11 cellular contexts compared by ENCODE assay signal in the genomic region with DNA sequence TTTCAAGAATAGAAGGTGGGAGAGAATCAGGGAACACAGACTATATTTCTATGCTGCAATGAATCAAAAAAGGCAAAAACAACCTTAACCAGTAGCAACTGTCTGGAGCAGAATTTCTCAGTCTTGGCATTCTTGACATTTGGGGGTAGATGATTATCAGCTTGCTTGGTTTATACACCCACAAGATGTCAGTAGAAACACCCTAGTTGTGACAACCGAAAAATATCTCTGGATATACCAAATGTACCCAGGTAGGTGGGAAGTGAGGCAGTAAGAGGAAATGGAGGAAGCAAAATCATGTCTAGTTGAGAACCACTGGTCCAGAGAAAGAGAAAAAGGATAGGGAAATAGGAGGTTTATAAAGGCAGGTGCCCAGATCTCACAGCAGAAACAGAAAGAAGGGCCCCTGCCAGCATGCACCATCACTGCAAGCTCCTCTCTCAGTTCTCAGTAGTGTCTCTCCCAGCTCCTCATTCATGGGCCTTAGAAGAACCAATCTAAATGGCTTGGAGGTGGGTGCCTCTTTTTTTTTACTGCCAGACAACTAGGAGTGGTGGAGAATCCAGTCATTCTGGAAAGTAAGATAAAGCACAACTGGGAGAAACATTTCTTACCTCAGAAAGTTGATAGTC. TPM values are rescaled to one million over a fixed set of nuclear protein-coding genes. Genes with fewer than 3 reads are reported as not detected.
A peak's percentile ranks its signal among the peaks of the same experiment; 100 is the strongest.
DNase-seq lines count a peak whose midpoint lies in the region; ATAC-seq and TF ChIP-seq lines count a peak whose summit lies in the region.
"Had no signal": no experiment of that assay in that cellular context is flagged by ENCODE, and none has a peak within 500 bp of the region (broad histone marks: within the 10 kb centered on the region; RNA-seq: fewer than 3 reads in every experiment).

No MANE protein-coding gene starts in this region.

- H3K36me3 Mint-ChIP-seq in naive thymus-derived CD4-positive, alpha-beta T cell, result peaks cover 4 to 32% (median 8%) of the 10 kb centered on the region in 5 donors

- no peaks in the 10 kb centered on the region for H3K27me3 Mint-ChIP-seq in naive thymus-derived CD4-positive, alpha-beta T cell
- H3K27me3 Mint-ChIP-seq: dendritic cell treated with granulocyte-macrophage colony-stimulating factor and Interleukin-4, amounts not matched to agents 40 ng/mL and 50 ng/mL, for 4 days had no signal

- no peak overlapping the region for H2AFZ ChIP-seq in OCI-LY3 (ENCODE audit: low read depth, low read length)

- H3K9me3 ChIP-seq in HEK293 (ENCODE audit: control insufficient read depth, insufficient read depth, low read depth, low read length) (no peaks in the 10 kb centered on the region), OCI-LY3 (ENCODE audit: insufficient read depth, low read length) (no peaks in the 10 kb centered on the region), ovary (no peaks in the 10 kb centered on the region)
- no peaks in the 10 kb centered on the region for H3K9me3 ChIP-seq in naive thymus-derived CD4-positive, alpha-beta T cell (ENCODE audit: control insufficient read depth in 2 of 3, low read length in 3 of 3)

- CTCF ChIA-PET in HEK293 (lab: Yijun Ruan, JAX), result no interaction called here
- CTCF ChIA-PET in naive thymus-derived CD4-positive, alpha-beta T cell (lab: Charles Lee), result interaction anchor here (0.5 to 1.3 kb wide), 2 partner anchors 17 to 96 kb away, joined by 4 to 5 read pairs; a partner anchor contains a TSS

- peaks cover 11 to 48% (median 26%) of the 10 kb centered on the region in 7 donors for H3K4me1 Mint-ChIP-seq in naive thymus-derived CD4-positive, alpha-beta T cell

- peaks cover 0 to 6% of the 10 kb centered on the region in 2 experiments; a peak in 1 of 3 replicates for H3K36me3 ChIP-seq in HEK293 (ENCODE audit: control insufficient read depth in 2 of 2, insufficient read depth in 1 of 2, low read length in 2 of 2)
- peaks cover 31% of the 10 kb centered on the region for H3K36me3 ChIP-seq in OCI-LY3 (replicated peaks; ENCODE audit: low read depth, low read length)
- no peaks in the 10 kb centered on the region for H3K36me3 ChIP-seq in naive thymus-derived CD4-positive, alpha-beta T cell (ENCODE audit: control insufficient read depth in 2 of 3, insufficient read depth in 3 of 3, low read length in 3 of 3)
- no peaks in the 10 kb centered on the region for H3K36me3 ChIP-seq in ovary

- no peak overlapping the region for H3K9ac ChIP-seq in OCI-LY3 (ENCODE audit: low read length)

- ATAC-seq in GM18909 (IDR thresholded peaks at IDR 0.05; ENCODE audit: poor library complexity, unreplicated experiment), result peak; percentile 82
- no peak for ATAC-seq in naive thymus-derived CD4-positive, alpha-beta T cell

- POLR2A ChIA-PET in HEK293 (lab: Yijun Ruan, JAX), result no interaction called here
- POLR2A ChIA-PET in naive thymus-derived CD4-positive, alpha-beta T cell (lab: Charles Lee), result no interaction called here

- no peak for TF ChIP-seq EP300 in ovary (IDR thresholded peaks at IDR 0.05)

- intact Hi-C loops in naive thymus-derived CD4-positive, alpha-beta T cell (cut with micrococcal nuclease), result loop anchor here in 1 of 2 donors (1.0 to 5.0 kb wide), 2 partner anchors 48 to 96 kb away; a partner anchor contains a TSS
- intact Hi-C loops in ovary (cut with DNase I), result no loop called here

- peaks cover 57% of the 10 kb centered on the region for H4K20me1 ChIP-seq in OCI-LY3 (ENCODE audit: insufficient read depth, low read length)

- H3K4me3 ChIP-seq in HEK293 (ENCODE audit: low read depth, low read length), result no peak overlapping the region
- no peak overlapping the region for H3K4me3 ChIP-seq in OCI-LY3 (ENCODE audit: low read length)
- no peak overlapping the region for H3K4me3 ChIP-seq in naive thymus-derived CD4-positive, alpha-beta T cell (ENCODE audit: low read length)
- H3K4me3 ChIP-seq in ovary, result no peak overlapping the region
- H3K4me3 ChIP-seq: lung had no signal

- H3K4me2 ChIP-seq in OCI-LY3 (ENCODE audit: low read length), result no peak overlapping the region

- H3K27ac Mint-ChIP-seq in naive thymus-derived CD4-positive, alpha-beta T cell, result peak overlapping the region; percentile 7 to 79 (median 44)
- H3K27ac Mint-ChIP-seq: dendritic cell treated with granulocyte-macrophage colony-stimulating factor and Interleukin-4, amounts not matched to agents 40 ng/mL and 50 ng/mL, for 4 days had no signal

- H3K9me3 Mint-ChIP-seq in naive thymus-derived CD4-positive, alpha-beta T cell, result no peaks in the 10 kb centered on the region
- H3K9me3 Mint-ChIP-seq: dendritic cell treated with granulocyte-macrophage colony-stimulating factor and Interleukin-4, amounts not matched to agents 40 ng/mL and 50 ng/mL, for 4 days had no signal

- TF ChIP-seq CTCF in HEK293 (tag by site-specific recombination; IDR thresholded peaks at IDR 0.05), result no peak
- TF ChIP-seq CTCF in OCI-LY3 (IDR thresholded peaks at IDR 0.05; ENCODE audit: low read depth, low read length), result peak; percentile 42
- no peak for TF ChIP-seq CTCF in ovary (IDR thresholded peaks at IDR 0.05)
- no peak for TF ChIP-seq CTCF in GM13976 (IDR thresholded peaks at IDR 0.05; ENCODE audit: borderline replicate concordance, control extremely low read depth, extremely low read depth, insufficient read depth, missing control alignments)

- peak in 1 of 9 donors; percentile 0 for DNase-seq in naive thymus-derived CD4-positive, alpha-beta T cell
- DNase-seq in ovary (no peak), DMS79 (lab: John Stamatoyannopoulos, UW) (no peak), GM13976 (ENCODE audit: low spot score) (no peak), NCI-H748 (lab: John Stamatoyannopoulos, UW; ENCODE audit: unreplicated experiment) (no peak)
- DNase-seq: NCI-H69 had no signal

- peak overlapping the region in 1 of 10 donors; percentile 39 for H3K4me3 Mint-ChIP-seq in naive thymus-derived CD4-positive, alpha-beta T cell
- H3K4me3 Mint-ChIP-seq: dendritic cell treated with granulocyte-macrophage colony-stimulating factor and Interleukin-4, amounts not matched to agents 40 ng/mL and 50 ng/mL, for 4 days had no signal

- H3K27me3 ChIP-seq in OCI-LY3 (ENCODE audit: low read depth, low read length), result no peaks in the 10 kb centered on the region
- no peaks in the 10 kb centered on the region for H3K27me3 ChIP-seq in naive thymus-derived CD4-positive, alpha-beta T cell (ENCODE audit: control insufficient read depth in 2 of 2, insufficient read depth in 2 of 2, low read length in 2 of 2)
- no peaks in the 10 kb centered on the region for H3K27me3 ChIP-seq in ovary

- in situ Hi-C loops in GM13976 (cut with MboI; ENCODE audit: low sequenced_read_pairs, unreplicated experiment), result no loop called here

- WGBS in ovary, 3 donors, result 80 to 94% (median 89%) methylated on average over 1 of the region's 1 CpG

- no peak overlapping the region for H3K27ac ChIP-seq in HEK293 (ENCODE audit: extremely low read depth, low read depth, low read length)
- peak overlapping the region; percentile 8; the same call in 1 of the 2 replicates for H3K27ac ChIP-seq in OCI-LY3 (ENCODE audit: low read length)
- H3K27ac ChIP-seq in naive thymus-derived CD4-positive, alpha-beta T cell (ENCODE audit: low read depth, low read length), result no peak overlapping the region
- no peak overlapping the region for H3K27ac ChIP-seq in ovary

- TF ChIP-seq POLR2A in ovary (IDR thresholded peaks at IDR 0.05), result no peak

- H3K4me1 ChIP-seq in HEK293 (ENCODE audit: control insufficient read depth, insufficient read depth, low read length) (peaks cover 6% of the 10 kb centered on the region), OCI-LY3 (ENCODE audit: low read length) (peaks cover 6% of the 10 kb centered on the region; the same call in 1 of the 2 replicates), ovary (ENCODE audit: insufficient read depth) (peaks cover 3% of the 10 kb centered on the region)
- no peaks in the 10 kb centered on the region for H3K4me1 ChIP-seq in naive thymus-derived CD4-positive, alpha-beta T cell (ENCODE audit: control insufficient read depth in 2 of 2, insufficient read depth in 2 of 2, low read length in 2 of 2)

- peaks cover 64% of the 10 kb centered on the region for H3K79me2 ChIP-seq in OCI-LY3 (ENCODE audit: low read length)

TF ChIP-seq in HEK293, 187 proteins besides CTCF, POLR2A, EP300 and RAD21 (continues in another document):
- TF ChIP-seq, protein P1, sequence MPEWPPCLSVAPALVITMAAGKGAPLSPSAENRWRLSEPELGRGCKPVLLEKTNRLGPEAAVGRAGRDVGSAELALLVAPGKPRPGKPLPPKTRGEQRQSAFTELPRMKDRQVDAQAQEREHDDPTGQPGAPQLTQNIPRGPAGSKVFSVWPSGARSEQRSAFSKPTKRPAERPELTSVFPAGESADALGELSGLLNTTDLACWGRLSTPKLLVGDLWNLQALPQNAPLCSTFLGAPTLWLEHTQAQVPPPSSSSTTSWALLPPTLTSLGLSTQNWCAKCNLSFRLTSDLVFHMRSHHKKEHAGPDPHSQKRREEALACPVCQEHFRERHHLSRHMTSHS (tag by site-specific recombination; IDR thresholded peaks at IDR 0.05), result no peak
- TF ChIP-seq, protein P2, sequence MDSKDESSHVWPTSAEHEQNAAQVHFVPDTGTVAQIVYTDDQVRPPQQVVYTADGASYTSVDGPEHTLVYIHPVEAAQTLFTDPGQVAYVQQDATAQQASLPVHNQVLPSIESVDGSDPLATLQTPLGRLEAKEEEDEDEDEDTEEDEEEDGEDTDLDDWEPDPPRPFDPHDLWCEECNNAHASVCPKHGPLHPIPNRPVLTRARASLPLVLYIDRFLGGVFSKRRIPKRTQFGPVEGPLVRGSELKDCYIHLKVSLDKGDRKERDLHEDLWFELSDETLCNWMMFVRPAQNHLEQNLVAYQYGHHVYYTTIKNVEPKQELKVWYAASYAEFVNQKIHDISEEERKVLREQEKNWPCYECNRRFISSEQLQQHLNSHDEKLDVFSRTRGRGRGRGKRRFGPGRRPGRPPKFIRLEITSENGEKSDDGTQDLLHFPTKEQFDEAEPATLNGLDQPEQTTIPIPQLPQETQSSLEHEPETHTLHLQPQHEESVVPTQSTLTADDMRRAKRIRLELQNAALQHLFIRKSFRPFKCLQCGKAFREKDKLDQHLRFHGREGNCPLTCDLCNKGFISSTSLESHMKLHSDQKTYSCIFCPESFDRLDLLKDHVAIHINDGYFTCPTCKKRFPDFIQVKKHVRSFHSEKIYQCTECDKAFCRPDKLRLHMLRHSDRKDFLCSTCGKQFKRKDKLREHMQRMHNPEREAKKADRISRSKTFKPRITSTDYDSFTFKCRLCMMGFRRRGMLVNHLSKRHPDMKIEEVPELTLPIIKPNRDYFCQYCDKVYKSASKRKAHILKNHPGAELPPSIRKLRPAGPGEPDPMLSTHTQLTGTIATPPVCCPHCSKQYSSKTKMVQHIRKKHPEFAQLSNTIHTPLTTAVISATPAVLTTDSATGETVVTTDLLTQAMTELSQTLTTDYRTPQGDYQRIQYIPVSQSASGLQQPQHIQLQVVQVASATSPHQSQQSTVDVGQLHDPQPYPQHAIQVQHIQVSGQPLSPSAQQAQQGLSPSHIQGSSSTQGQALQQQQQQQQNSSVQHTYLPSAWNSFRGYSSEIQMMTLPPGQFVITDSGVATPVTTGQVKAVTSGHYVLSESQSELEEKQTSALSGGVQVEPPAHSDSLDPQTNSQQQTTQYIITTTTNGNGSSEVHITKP (tag by site-specific recombination; IDR thresholded peaks at IDR 0.05), result peak; percentile 38; the same call in 1 of the 2 replicates

RNA-seq across cellular contexts. Expression of a gene that starts 50.4 kb away (rescaled TPM):
- total RNA-seq in naive thymus-derived CD4-positive, alpha-beta T cell, result 100 to 1,000 TPM in 2 of 5 experiments, 10 to 100 TPM in 3; 69.7 to 118 (median 76.9) TPM
- 1 to 10 TPM; 6.1 to 8.1 TPM for polyA plus RNA-seq in naive thymus-derived CD4-positive, alpha-beta T cell
- total RNA-seq in ovary, result 10 to 100 TPM; 21.9 to 59.0 (median 45.0) TPM
- 10 to 100 TPM; 27.3 to 54.4 TPM for polyA plus RNA-seq in ovary
